Comparison of ENCODE assay signal across 24 cellular contexts in genomic region chr13:111459803-111460547, GRCh38.
"Had no signal": no experiment of that assay in that cellular context is flagged by ENCODE, and none has a peak within 500 bp of the region (broad histone marks: within the 10 kb centered on the region; RNA-seq: fewer than 3 reads in every experiment).

No MANE protein-coding gene starts in this region.

- H3K4me3 Mint-ChIP-seq: activated CD4-positive, alpha-beta memory T cell treated with anti-CD3 and anti-CD28 coated beads, Interleukin-2, amount 10 ng/mL, durations not matched to agents 7 days and 5 days; activated CD4-positive, alpha-beta T cell treated with anti-CD3 and anti-CD28 coated beads, Interleukin-2, amount 10 ng/mL, durations not matched to agents 24 days and 14 days; activated T-cell treated with anti-CD3 and anti-CD28 coated beads, Interleukin-2, amount 50 U/mL, for 4 hours; activated T-helper 17 cell treated with anti-CD3 and anti-CD28 coated beads, Interleukin-2, amount 50 U/mL, for 72 hours; central memory CD8-positive, alpha-beta T cell; immature natural killer cell; mesothelial cell of epicardium; naive thymus-derived CD4-positive, alpha-beta T cell; neural crest cell; stimulated activated naive CD8-positive, alpha-beta T cell treated with anti-CD3 and anti-CD28 coated beads, Interleukin-15, Interleukin-2, amounts not matched to agents 100 ng/mL and 50 ng/mL, for 24 hours had no signal

- H3K4me1 Mint-ChIP-seq: activated CD4-positive, alpha-beta memory T cell treated with anti-CD3 and anti-CD28 coated beads, Interleukin-2, amount 10 ng/mL, durations not matched to agents 7 days and 5 days; activated T-helper 17 cell treated with anti-CD3 and anti-CD28 coated beads, Interleukin-2, amount 50 U/mL, for 72 hours; central memory CD8-positive, alpha-beta T cell; immature natural killer cell; mesothelial cell of epicardium; neural crest cell had no signal

- H3K4me3 ChIP-seq: esophagus muscularis mucosa, heart left ventricle, spleen, thoracic aorta, uterus had no signal

- H3K27me3 ChIP-seq: foreskin keratinocyte, uterus had no signal

- H3K36me3 Mint-ChIP-seq: activated naive CD4-positive, alpha-beta T cell treated with anti-CD3 and anti-CD28 coated beads, Interleukin-2, amount 50 U/mL, for 72 hours; immature natural killer cell; mesothelial cell of epicardium; naive thymus-derived CD4-positive, alpha-beta T cell had no signal

- FAIRE-seq: bronchial epithelial cell, TTC549 had no signal

- H3K27ac Mint-ChIP-seq: activated CD4-positive, alpha-beta memory T cell treated with anti-CD3 and anti-CD28 coated beads, Interleukin-2, amount 10 ng/mL, durations not matched to agents 7 days and 5 days; activated CD4-positive, alpha-beta T cell treated with anti-CD3 and anti-CD28 coated beads, Interleukin-2, amount 10 ng/mL, durations not matched to agents 24 days and 14 days; activated T-helper 17 cell treated with anti-CD3 and anti-CD28 coated beads, Interleukin-2, amount 50 U/mL, for 72 hours; immature natural killer cell; mesothelial cell of epicardium; naive thymus-derived CD4-positive, alpha-beta T cell; stimulated activated naive CD8-positive, alpha-beta T cell treated with anti-CD3 and anti-CD28 coated beads, Interleukin-15, Interleukin-2, amounts not matched to agents 100 ng/mL and 50 ng/mL, for 24 hours had no signal

- H3K9me3 Mint-ChIP-seq: activated CD4-positive, alpha-beta memory T cell treated with anti-CD3 and anti-CD28 coated beads, Interleukin-2, amount 10 ng/mL, durations not matched to agents 7 days and 5 days; activated CD4-positive, alpha-beta T cell treated with anti-CD3 and anti-CD28 coated beads, Interleukin-2, amount 10 ng/mL, durations not matched to agents 24 days and 14 days; activated naive CD4-positive, alpha-beta T cell treated with anti-CD3 and anti-CD28 coated beads, Interleukin-2, amount 50 U/mL, for 72 hours; activated T-cell treated with anti-CD3 and anti-CD28 coated beads, Interleukin-2, amount 50 U/mL, for 4 hours; activated T-helper 17 cell treated with anti-CD3 and anti-CD28 coated beads, Interleukin-2, amount 50 U/mL, for 72 hours; central memory CD8-positive, alpha-beta T cell; immature natural killer cell; stimulated activated naive CD8-positive, alpha-beta T cell treated with anti-CD3 and anti-CD28 coated beads, Interleukin-15, Interleukin-2, amounts not matched to agents 100 ng/mL and 50 ng/mL, for 24 hours had no signal

- H3K36me3 ChIP-seq: esophagus muscularis mucosa, heart left ventricle, spleen, thoracic aorta, uterus, WERI-Rb-1 had no signal

- H3K4me1 ChIP-seq: foreskin keratinocyte, heart left ventricle, uterus had no signal

- H3K9me3 ChIP-seq: thoracic aorta, uterus had no signal

- H3K27ac ChIP-seq: esophagus muscularis mucosa, foreskin keratinocyte, heart left ventricle, spleen, thoracic aorta, uterus, WERI-Rb-1 had no signal

- DNase-seq: activated CD4-positive, CD25-positive, alpha-beta regulatory T cell treated with anti-CD3 and anti-CD28 coated beads, Interleukin-2, amount 50 U/mL, for 72 hours; activated gamma-delta T cell treated with Interleukin-2 at 50 U/mL for 16 hours; activated T-cell treated with anti-CD3 and anti-CD28 coated beads, Interleukin-2, amount 50 U/mL, for 4 hours; effector CD4-positive, alpha-beta T cell; immature natural killer cell; spleen; T-helper 9 cell had no signal
